ENCODE assay signal across 9 cellular contexts in the genomic region with DNA sequence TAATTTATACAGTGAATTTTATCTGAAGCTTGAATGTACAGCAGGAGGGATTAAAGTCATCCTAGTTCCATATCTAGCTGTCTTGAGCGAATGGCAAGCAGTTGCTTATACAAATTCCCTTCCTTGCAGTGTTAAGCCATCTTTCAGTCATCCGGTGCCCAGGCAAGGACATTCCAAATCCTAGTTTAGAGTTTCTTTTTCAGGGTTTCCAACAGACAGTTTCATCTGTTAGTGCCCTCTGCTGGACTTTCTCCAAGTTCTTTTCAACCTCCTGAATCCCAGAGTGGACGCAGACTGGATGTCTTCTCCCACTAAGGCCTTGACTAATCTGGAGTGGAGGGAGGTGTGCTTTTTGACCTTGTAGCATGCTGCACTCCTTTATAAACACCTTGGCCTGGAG. TPM values are rescaled to one million over a fixed set of nuclear protein-coding genes. Genes with fewer than 3 reads are reported as not detected.
DNase-seq lines count a peak whose midpoint lies in the region; ATAC-seq, FAIRE-seq and TF ChIP-seq lines count a peak whose summit lies in the region.
"Had no signal": no experiment of that assay in that cellular context is flagged by ENCODE, and none has a peak within 500 bp of the region (broad histone marks: within the 10 kb centered on the region; RNA-seq: fewer than 3 reads in every experiment).

No MANE protein-coding gene starts in this region.

- TF ChIP-seq CTCF in BJ (IDR thresholded peaks at IDR 0.05; ENCODE audit: insufficient read depth, low read depth, low read length) (0 out of 2 replicates have a peak, but pooled peaks have one; percentile 22), hepatocyte (IDR thresholded peaks at IDR 0.05; ENCODE audit: poor library complexity) (peak; percentile 47), D721Med (IDR thresholded peaks at IDR 0.05; ENCODE audit: insufficient read depth, missing control alignments) (no peak), spleen (IDR thresholded peaks at IDR 0.05 in 8 of 11, conservative IDR thresholded peaks at IDR 0.05 in 3 of 11) (no peak)

- H4K20me1 ChIP-seq in GM23248 (ENCODE audit: insufficient read depth): no peaks in the 10 kb centered on the region
- no peaks in the 10 kb centered on the region for H4K20me1 ChIP-seq in hepatocyte (ENCODE audit: insufficient read depth, poor library complexity, severe bottlenecking)

- FAIRE-seq in D721Med (lab: Jason Lieb, UNC): no peak

- in situ Hi-C loops in GM23248 (cut with MboI) (loop anchor here (5.0 kb wide), 2 partner anchors 68 to 173 kb away; no protein-coding TSS in a partner anchor), SK-MEL-5 (cut with HindIII; ENCODE audit: low pct_unique_long_range_greater_than_20kb, low sequenced_read_pairs) (no loop called here)

- POLR2A ChIA-PET in BJ (lab: Charles Lee): no interaction called here

- intact Hi-C loops in spleen (cut with DNase I; ENCODE audit: low total_unique reads): loop anchor here (5.0 kb wide), 2 partner anchors 68 to 173 kb away; no protein-coding TSS in a partner anchor

- 0 out of 2 replicates have a peak overlapping the region, but pooled peaks have one; percentile 35 for H2AFZ ChIP-seq in GM23248
- H2AFZ ChIP-seq in hepatocyte: no peak overlapping the region

- H3K4me2 ChIP-seq in GM23248 (ENCODE audit: unreplicated experiment) (no peak overlapping the region), hepatocyte (no peak overlapping the region)

- no peak for TF ChIP-seq POLR2A in spleen (IDR thresholded peaks at IDR 0.05)

- no peak overlapping the region for H3K4me3 ChIP-seq in BJ (ENCODE audit: low read depth, low read length)
- no peak overlapping the region for H3K4me3 ChIP-seq in GM23248
- H3K4me3 ChIP-seq in hepatocyte: no peak overlapping the region
- no peak overlapping the region for H3K4me3 ChIP-seq in spleen

- H3K9me2 ChIP-seq in GM23248 (ENCODE audit: insufficient read depth) (no peaks in the 10 kb centered on the region), hepatocyte (replicated peaks; ENCODE audit: insufficient read depth) (no peaks in the 10 kb centered on the region)

- CTCF ChIA-PET in BJ (lab: Yijun Ruan, JAX): interaction anchor here (0.6 to 8.4 kb wide), 16 partner anchors 11 to 369 kb away, joined by 3 to 158 read pairs (median 3); no protein-coding TSS in a partner anchor

- H3K27me3 ChIP-seq in BJ (ENCODE audit: control insufficient read depth, insufficient read depth, low read length): no peaks in the 10 kb centered on the region
- no peaks in the 10 kb centered on the region for H3K27me3 ChIP-seq in GM23248 (replicated peaks; ENCODE audit: insufficient read depth)
- no peaks in the 10 kb centered on the region for H3K27me3 ChIP-seq in hepatocyte
- no peaks in the 10 kb centered on the region for H3K27me3 ChIP-seq in spleen (replicated peaks in 1 of 7)

- H3K79me2 ChIP-seq in GM23248 (ENCODE audit: insufficient read depth): peaks cover 79% of the 10 kb centered on the region
- H3K79me2 ChIP-seq in hepatocyte: no peaks in the 10 kb centered on the region

- H3K9me3 ChIP-seq in GM23248 (ENCODE audit: low read depth): no peaks in the 10 kb centered on the region
- H3K9me3 ChIP-seq in hepatocyte (ENCODE audit: low read depth): no peaks in the 10 kb centered on the region
- no peaks in the 10 kb centered on the region for H3K9me3 ChIP-seq in spleen

- H3K36me3 ChIP-seq in BJ (ENCODE audit: control insufficient read depth, insufficient read depth, low read length): no peaks in the 10 kb centered on the region
- H3K36me3 ChIP-seq in GM23248 (ENCODE audit: low read depth): no peaks in the 10 kb centered on the region
- H3K36me3 ChIP-seq in hepatocyte (replicated peaks; ENCODE audit: insufficient read depth, low read depth): no peaks in the 10 kb centered on the region
- no peaks in the 10 kb centered on the region for H3K36me3 ChIP-seq in spleen

- H3K9ac ChIP-seq in GM23248: peak overlapping the region; percentile 72

- 86 to 88% methylated on average over 3 of the region's 3 CpGs for WGBS in GM23248 (ENCODE audit: low coverage in 1 of 2, low lambda C conversion rate in 2 of 2, missing lambda C conversion rate in 2 of 2), 2 experiments
- WGBS in hepatocyte (ENCODE audit: low lambda C conversion rate, missing lambda C conversion rate): 56% methylated on average over 3 of the region's 3 CpGs
- WGBS in spleen, 5 donors: 70 to 79% (median 73%) methylated on average over 3 of the region's 3 CpGs

- H3F3A ChIP-seq in GM23248 (ENCODE audit: insufficient read depth): peaks cover 28% of the 10 kb centered on the region

- H3K4me1 ChIP-seq in GM23248 (ENCODE audit: insufficient read depth): peaks cover 34% of the 10 kb centered on the region
- no peaks in the 10 kb centered on the region for H3K4me1 ChIP-seq in hepatocyte (ENCODE audit: insufficient read depth)
- peaks cover 0 to 47% (median 15%) of the 10 kb centered on the region in 6 donors for H3K4me1 ChIP-seq in spleen

- peak overlapping the region; percentile 97 for H3K27ac ChIP-seq in GM23248
- H3K27ac ChIP-seq in hepatocyte: no peak overlapping the region
- H3K27ac ChIP-seq in spleen: peak overlapping the region in 3 of 8 donors; percentile 46 to 67 (median 48)

- ATAC-seq in GM21423 (IDR thresholded peaks at IDR 0.05; ENCODE audit: unreplicated experiment): no peak

- DNase-seq in BJ (ENCODE audit: low read depth) (no peak), GM23248 (peak; percentile 68), SK-MEL-5 (ENCODE audit: low read depth, low spot score) (peak; percentile 70), hepatocyte (ENCODE audit: low spot score) (peak; percentile 62), D721Med (ENCODE audit: insufficient read length, low spot score) (no peak), spleen (no peak), HuH-7.5 (ENCODE audit: low spot score) (no peak)
- DNase-seq: activated CD4-positive, alpha-beta T cell treated with anti-CD3 and anti-CD28 coated beads for 4 hours had no signal

RNA-seq across cellular contexts. Expression of gene GRAMD1B, which starts 45.4 kb away (rescaled TPM):
- polyA plus RNA-seq in BJ (2011; rRNA removed) (8.7 and 11.7 TPM in 2 replicates), GM23248 (2016; fragmentation: Nextera tagmentation; extraction: Ambion mirVana) (3.3 and 4.1 TPM in 2 replicates), hepatocyte (8.2 and 9.0 TPM in 2 replicates), spleen (1 to 10 TPM; 1.7 to 2.4 (median 1.7) TPM)
- 9.3 and 12.1 TPM in 2 replicates for polyA minus RNA-seq in BJ (2011; rRNA and poly(A)+ RNA removed)
- 14.8 and 21.4 TPM in 2 replicates for total RNA-seq in GM23248 (2014; rRNA removed; shearing (Covaris generic))
- total RNA-seq in SK-MEL-5 (2014; rRNA removed; shearing (Covaris generic)): 709 and 721 TPM in 2 replicates
- 442 and 538 TPM in 2 replicates for polyA plus RNA-seq in SK-MEL-5 (2015; cell fraction: cytosol; rRNA removed)
- 451 and 541 TPM in 2 replicates for polyA plus RNA-seq in SK-MEL-5 (2015; cell fraction: nucleus; rRNA removed)
- total RNA-seq in hepatocyte (18.3 and 20.4 TPM in 2 replicates), spleen (10 to 100 TPM in 4 of 7 donors, 1 to 10 TPM in 3; 5.5 to 15.6 (median 11.1) TPM)

Comparison
In these comparisons a context has a peak if more than half of its experiments do, and no peak if none do; other contexts are left out.
1. DNase-seq: peak in GM23248 (single experiment), SK-MEL-5 (single experiment) and hepatocyte (single experiment); none in BJ (single experiment), D721Med (single experiment), spleen (single experiment) and HuH-7.5 (single experiment).
2. CTCF ChIP-seq: peak in BJ (single experiment) and hepatocyte (single experiment); none in D721Med (single experiment) and spleen (0 of 11).
3. RNA of gene GRAMD1B, which starts 45.4 kb away (total RNA-seq): 709 to 721 TPM in SK-MEL-5; 18.3 to 20.4 TPM in hepatocyte, 14.8 to 21.4 TPM in GM23248 and 5.5 to 15.6 TPM in spleen; every median in the first group is over 10 times any median in the second.